19 cellular contexts compared by ENCODE assay signal in genomic region chr9:120445974-120446373, GRCh38.
DNase-seq lines count a peak whose midpoint lies in the region; ATAC-seq and TF ChIP-seq lines count a peak whose summit lies in the region.
"Had no signal": no experiment of that assay in that cellular context is flagged by ENCODE, and none has a peak within 500 bp of the region (broad histone marks: within the 10 kb centered on the region; RNA-seq: fewer than 3 reads in every experiment).

No MANE protein-coding gene starts in this region.

- peak; percentile 62 for DNase-seq in activated CD4-positive, alpha-beta T cell treated with anti-CD3 and anti-CD28 coated beads, Interleukin-2, amount 10 ng/mL, durations not matched to agents 24 days and 14 days
- no peak for DNase-seq in activated CD4-positive, alpha-beta T cell treated with anti-CD3 and anti-CD28 coated beads for 1 hour
- DNase-seq in NCI-H526 (lab: John Stamatoyannopoulos, UW): peak; percentile 3 to 23
- DNase-seq in SHP77 treated with DMSO at 0.1 percent for 48 hours (lab: John Stamatoyannopoulos, UW): no peak
- DNase-seq in activated CD4-positive, CD25-positive, alpha-beta regulatory T cell treated with anti-CD3 and anti-CD28 coated beads, Interleukin-2, amount 50 U/mL, for 72 hours: no peak
- DNase-seq: ACHN; activated CD4-positive, alpha-beta T cell treated with anti-CD3 and anti-CD28 coated beads for 48 hours; activated naive CD8-positive, alpha-beta T cell treated with anti-CD3 and anti-CD28 coated beads, Interleukin-2, amount 50 U/mL, for 24 hours; activated T-cell treated with anti-CD3 and anti-CD28 coated beads, Interleukin-2, amount 50 U/mL, for 24 hours; heart right ventricle; islet precursor cell; KG1; NCI-H446 treated with DMSO at 0.1 percent for 48 hours; retina; stimulated activated naive CD8-positive, alpha-beta T cell treated with anti-CD3 and anti-CD28 coated beads, Interleukin-15, Interleukin-2, amounts not matched to agents 100 U/mL and 50 U/mL, for 24 hours had no signal

- no peak overlapping the region for H3K4me3 Mint-ChIP-seq in activated CD4-positive, alpha-beta T cell treated with anti-CD3 and anti-CD28 coated beads, Interleukin-2, amount 10 ng/mL, durations not matched to agents 24 days and 14 days
- H3K4me3 Mint-ChIP-seq: activated naive CD8-positive, alpha-beta T cell treated with anti-CD3 and anti-CD28 coated beads, Interleukin-2, amount 50 U/mL, for 24 hours; activated T-cell treated with anti-CD3 and anti-CD28 coated beads, Interleukin-2, amount 50 U/mL, for 24 hours; neural progenitor cell had no signal

- H3K4me1 Mint-ChIP-seq in activated CD4-positive, alpha-beta T cell treated with anti-CD3 and anti-CD28 coated beads, Interleukin-2, amount 10 ng/mL, durations not matched to agents 24 days and 14 days: peaks cover 10% of the 10 kb centered on the region
- H3K4me1 Mint-ChIP-seq: neural progenitor cell had no signal

- H3K27ac ChIP-seq in VCaP: peak overlapping the region; percentile 45; the same call in 1 of the 2 replicates
- H3K27ac ChIP-seq: heart right ventricle, neural progenitor cell had no signal

- peaks cover 45% of the 10 kb centered on the region for H3K36me3 Mint-ChIP-seq in activated CD4-positive, alpha-beta T cell treated with anti-CD3 and anti-CD28 coated beads, Interleukin-2, amount 10 ng/mL, durations not matched to agents 24 days and 14 days (ENCODE audit: low read depth)

- intact Hi-C loops in activated CD4-positive, alpha-beta T cell treated with anti-CD3 and anti-CD28 coated beads, Interleukin-2, amount 10 ng/mL, durations not matched to agents 24 days and 14 days (cut with micrococcal nuclease): no loop called here

- no peaks in the 10 kb centered on the region for H3K27me3 Mint-ChIP-seq in activated CD4-positive, alpha-beta T cell treated with anti-CD3 and anti-CD28 coated beads, Interleukin-2, amount 10 ng/mL, durations not matched to agents 24 days and 14 days
- H3K27me3 Mint-ChIP-seq: activated naive CD8-positive, alpha-beta T cell treated with anti-CD3 and anti-CD28 coated beads, Interleukin-2, amount 50 U/mL, for 24 hours; activated T-cell treated with anti-CD3 and anti-CD28 coated beads, Interleukin-2, amount 50 U/mL, for 24 hours had no signal

- H3K27ac Mint-ChIP-seq in activated CD4-positive, alpha-beta T cell treated with anti-CD3 and anti-CD28 coated beads, Interleukin-2, amount 10 ng/mL, durations not matched to agents 24 days and 14 days: peak overlapping the region; percentile 21
- H3K27ac Mint-ChIP-seq: neural progenitor cell had no signal

- no peak for TF ChIP-seq CTCF in VCaP (conservative IDR thresholded peaks at IDR 0.05)

- H3K9me3 Mint-ChIP-seq in activated CD4-positive, alpha-beta T cell treated with anti-CD3 and anti-CD28 coated beads, Interleukin-2, amount 10 ng/mL, durations not matched to agents 24 days and 14 days: no peaks in the 10 kb centered on the region
- H3K9me3 Mint-ChIP-seq: activated naive CD8-positive, alpha-beta T cell treated with anti-CD3 and anti-CD28 coated beads, Interleukin-2, amount 50 U/mL, for 24 hours; activated T-cell treated with anti-CD3 and anti-CD28 coated beads, Interleukin-2, amount 50 U/mL, for 24 hours; neural progenitor cell had no signal

- ATAC-seq in GM18520 (IDR thresholded peaks at IDR 0.05; ENCODE audit: unreplicated experiment) (no peak), GM21528 (IDR thresholded peaks at IDR 0.05; ENCODE audit: low FRiP score, unreplicated experiment) (no peak)
- ATAC-seq: activated naive CD8-positive, alpha-beta T cell treated with anti-CD3 and anti-CD28 coated beads, Interleukin-2, amount 50 U/mL, for 24 hours; heart right ventricle; stimulated activated naive CD8-positive, alpha-beta T cell treated with anti-CD3 and anti-CD28 coated beads, Interleukin-15, Interleukin-2, amounts not matched to agents 100 U/mL and 50 U/mL, for 24 hours had no signal

Comparison
In these comparisons a context has a peak if more than half of its experiments do, and no peak if none do; other contexts are left out.
1. DNase-seq: peak in activated CD4-positive, alpha-beta T cell treated with anti-CD3 and anti-CD28 coated beads, Interleukin-2, amount 10 ng/mL, durations not matched to agents 24 days and 14 days (single experiment) and NCI-H526 (2 of 2); none in activated CD4-positive, alpha-beta T cell treated with anti-CD3 and anti-CD28 coated beads for 1 hour (single experiment), SHP77 treated with DMSO at 0.1 percent for 48 hours (single experiment) and activated CD4-positive, CD25-positive, alpha-beta regulatory T cell treated with anti-CD3 and anti-CD28 coated beads, Interleukin-2, amount 50 U/mL, for 72 hours (single experiment).